In the genomic region with DNA sequence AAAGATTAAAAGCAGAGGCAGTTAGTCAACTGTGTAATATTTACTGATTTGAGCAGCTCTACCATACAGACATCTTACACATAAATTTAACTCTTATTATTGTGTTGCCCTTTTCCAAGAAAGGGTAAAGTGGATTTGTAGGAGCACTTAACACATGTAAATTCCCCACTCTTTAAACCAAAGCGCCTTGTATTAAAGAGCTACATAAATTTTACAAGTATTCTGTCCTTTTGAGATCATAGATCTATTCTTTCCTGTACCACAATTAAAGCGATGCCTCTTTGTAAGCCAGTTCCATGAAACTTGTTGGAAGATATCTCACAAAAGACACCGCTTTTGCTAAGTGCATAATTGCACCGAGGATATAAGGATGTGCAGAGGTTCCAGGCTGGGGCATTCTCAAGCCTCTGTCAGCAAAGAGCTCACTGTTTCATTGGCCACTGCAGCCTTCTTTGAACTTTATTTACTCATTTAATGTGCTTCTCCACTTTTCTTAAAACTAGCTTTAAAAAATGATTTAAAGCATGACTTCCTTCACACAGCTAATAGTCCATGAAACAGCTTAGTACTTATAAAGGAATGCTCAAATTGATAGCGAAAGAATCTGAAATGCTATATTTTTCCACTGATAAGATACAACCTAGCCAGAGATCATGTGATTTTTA, we compare ENCODE assay signal across 1 cellular context.
TF ChIP-seq lines count a peak whose summit lies in the region.

No MANE protein-coding gene starts in this region.

TF ChIP-seq in SK-N-SH treated with all-trans-retinoic acid at 6 μM for 48 hours, 23 proteins besides CTCF, POLR2A, EP300 and RAD21 (continued from another document):
- TF ChIP-seq, protein P1, sequence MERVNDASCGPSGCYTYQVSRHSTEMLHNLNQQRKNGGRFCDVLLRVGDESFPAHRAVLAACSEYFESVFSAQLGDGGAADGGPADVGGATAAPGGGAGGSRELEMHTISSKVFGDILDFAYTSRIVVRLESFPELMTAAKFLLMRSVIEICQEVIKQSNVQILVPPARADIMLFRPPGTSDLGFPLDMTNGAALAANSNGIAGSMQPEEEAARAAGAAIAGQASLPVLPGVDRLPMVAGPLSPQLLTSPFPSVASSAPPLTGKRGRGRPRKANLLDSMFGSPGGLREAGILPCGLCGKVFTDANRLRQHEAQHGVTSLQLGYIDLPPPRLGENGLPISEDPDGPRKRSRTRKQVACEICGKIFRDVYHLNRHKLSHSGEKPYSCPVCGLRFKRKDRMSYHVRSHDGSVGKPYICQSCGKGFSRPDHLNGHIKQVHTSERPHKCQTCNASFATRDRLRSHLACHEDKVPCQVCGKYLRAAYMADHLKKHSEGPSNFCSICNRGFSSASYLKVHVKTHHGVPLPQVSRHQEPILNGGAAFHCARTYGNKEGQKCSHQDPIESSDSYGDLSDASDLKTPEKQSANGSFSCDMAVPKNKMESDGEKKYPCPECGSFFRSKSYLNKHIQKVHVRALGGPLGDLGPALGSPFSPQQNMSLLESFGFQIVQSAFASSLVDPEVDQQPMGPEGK (CRISPR knock-in tag; IDR thresholded peaks at IDR 0.05; ENCODE audit: borderline replicate concordance), result no peak
- no peak for TF ChIP-seq OSR1 (CRISPR knock-in tag; IDR thresholded peaks at IDR 0.05)
- TF ChIP-seq ESRRG (CRISPR knock-in tag; IDR thresholded peaks at IDR 0.05), result no peak
- TF ChIP-seq, protein P2, sequence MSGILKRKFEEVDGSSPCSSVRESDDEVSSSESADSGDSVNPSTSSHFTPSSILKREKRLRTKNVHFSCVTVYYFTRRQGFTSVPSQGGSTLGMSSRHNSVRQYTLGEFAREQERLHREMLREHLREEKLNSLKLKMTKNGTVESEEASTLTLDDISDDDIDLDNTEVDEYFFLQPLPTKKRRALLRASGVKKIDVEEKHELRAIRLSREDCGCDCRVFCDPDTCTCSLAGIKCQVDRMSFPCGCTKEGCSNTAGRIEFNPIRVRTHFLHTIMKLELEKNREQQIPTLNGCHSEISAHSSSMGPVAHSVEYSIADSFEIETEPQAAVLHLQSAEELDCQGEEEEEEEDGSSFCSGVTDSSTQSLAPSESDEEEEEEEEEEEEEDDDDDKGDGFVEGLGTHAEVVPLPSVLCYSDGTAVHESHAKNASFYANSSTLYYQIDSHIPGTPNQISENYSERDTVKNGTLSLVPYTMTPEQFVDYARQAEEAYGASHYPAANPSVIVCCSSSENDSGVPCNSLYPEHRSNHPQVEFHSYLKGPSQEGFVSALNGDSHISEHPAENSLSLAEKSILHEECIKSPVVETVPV (CRISPR knock-in tag; IDR thresholded peaks at IDR 0.05), result no peak
- no peak for TF ChIP-seq ISL1 (CRISPR knock-in tag; IDR thresholded peaks at IDR 0.05)
